ENCODE assay signal across 1 cellular context in the genomic region with DNA sequence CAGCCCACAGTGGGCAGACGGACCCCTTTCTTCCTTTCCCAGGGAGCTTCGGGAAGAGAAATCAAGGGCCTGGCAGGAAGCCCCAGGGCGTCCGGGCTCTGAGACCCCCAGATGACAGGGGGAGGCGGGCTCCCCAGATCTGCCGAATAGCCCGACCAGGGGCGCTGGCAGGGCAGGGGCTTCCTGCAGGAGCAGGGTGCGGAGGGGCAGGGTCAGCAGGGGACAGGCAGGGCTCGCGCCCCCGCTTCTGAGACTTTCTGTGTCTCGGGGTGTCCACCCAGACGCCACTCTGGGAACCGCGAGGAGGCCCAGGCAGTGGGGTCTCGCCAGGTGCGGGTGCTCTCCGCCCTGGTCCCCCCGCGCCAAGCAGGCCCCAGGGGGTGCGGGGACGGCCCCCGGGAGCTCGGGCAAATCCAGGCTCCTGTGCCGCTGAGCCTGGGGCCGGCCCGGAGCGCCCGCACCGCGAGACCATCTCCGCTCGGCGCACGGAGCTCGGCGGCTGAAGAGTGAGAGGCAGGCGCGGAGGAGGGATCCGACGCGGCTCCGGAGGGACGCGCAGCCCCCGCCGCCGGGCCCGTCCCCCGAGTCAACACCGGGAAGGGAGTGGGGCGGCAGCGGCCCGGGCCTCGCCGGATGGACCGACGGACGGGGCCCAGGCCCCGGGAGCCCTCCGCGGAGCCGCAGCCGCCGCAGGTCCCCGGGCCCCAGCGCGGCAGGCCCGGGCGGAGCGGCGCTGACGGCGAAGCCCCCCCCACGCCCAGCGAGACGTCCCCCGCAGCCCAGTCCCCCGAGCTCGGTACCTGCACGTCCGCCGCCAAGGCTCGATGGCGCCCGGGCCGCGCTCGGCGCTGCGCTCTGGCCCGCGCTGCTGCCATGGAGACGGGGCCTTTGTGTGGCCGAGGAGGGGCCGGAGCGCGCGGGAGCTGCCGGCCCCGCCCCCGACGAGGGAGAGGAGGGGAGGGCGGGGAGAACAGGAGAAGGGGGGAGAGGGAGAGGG.
TF ChIP-seq lines count a peak whose summit lies in the region.

A gene with protein sequence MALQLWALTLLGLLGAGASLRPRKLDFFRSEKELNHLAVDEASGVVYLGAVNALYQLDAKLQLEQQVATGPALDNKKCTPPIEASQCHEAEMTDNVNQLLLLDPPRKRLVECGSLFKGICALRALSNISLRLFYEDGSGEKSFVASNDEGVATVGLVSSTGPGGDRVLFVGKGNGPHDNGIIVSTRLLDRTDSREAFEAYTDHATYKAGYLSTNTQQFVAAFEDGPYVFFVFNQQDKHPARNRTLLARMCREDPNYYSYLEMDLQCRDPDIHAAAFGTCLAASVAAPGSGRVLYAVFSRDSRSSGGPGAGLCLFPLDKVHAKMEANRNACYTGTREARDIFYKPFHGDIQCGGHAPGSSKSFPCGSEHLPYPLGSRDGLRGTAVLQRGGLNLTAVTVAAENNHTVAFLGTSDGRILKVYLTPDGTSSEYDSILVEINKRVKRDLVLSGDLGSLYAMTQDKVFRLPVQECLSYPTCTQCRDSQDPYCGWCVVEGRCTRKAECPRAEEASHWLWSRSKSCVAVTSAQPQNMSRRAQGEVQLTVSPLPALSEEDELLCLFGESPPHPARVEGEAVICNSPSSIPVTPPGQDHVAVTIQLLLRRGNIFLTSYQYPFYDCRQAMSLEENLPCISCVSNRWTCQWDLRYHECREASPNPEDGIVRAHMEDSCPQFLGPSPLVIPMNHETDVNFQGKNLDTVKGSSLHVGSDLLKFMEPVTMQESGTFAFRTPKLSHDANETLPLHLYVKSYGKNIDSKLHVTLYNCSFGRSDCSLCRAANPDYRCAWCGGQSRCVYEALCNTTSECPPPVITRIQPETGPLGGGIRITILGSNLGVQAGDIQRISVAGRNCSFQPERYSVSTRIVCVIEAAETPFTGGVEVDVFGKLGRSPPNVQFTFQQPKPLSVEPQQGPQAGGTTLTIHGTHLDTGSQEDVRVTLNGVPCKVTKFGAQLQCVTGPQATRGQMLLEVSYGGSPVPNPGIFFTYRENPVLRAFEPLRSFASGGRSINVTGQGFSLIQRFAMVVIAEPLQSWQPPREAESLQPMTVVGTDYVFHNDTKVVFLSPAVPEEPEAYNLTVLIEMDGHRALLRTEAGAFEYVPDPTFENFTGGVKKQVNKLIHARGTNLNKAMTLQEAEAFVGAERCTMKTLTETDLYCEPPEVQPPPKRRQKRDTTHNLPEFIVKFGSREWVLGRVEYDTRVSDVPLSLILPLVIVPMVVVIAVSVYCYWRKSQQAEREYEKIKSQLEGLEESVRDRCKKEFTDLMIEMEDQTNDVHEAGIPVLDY (N-terminal part only) (minus strand): TSS at position 894 of the 997 bp plus-strand sequence. CDS start 17,062 bp downstream, outside the sequence.

TF ChIP-seq in GM12878, 131 proteins besides CTCF, POLR2A, EP300 and RAD21 (continued from another document and continues in another):
- TF ChIP-seq RFX5 (IDR thresholded peaks at IDR 0.05; ENCODE audit: low read depth, low read length) (no peak), MEF2B (IDR thresholded peaks at IDR 0.05; ENCODE audit: partially characterized antibody, poor library complexity, severe bottlenecking) (peak; percentile 12), ZBED1 (IDR thresholded peaks at IDR 0.05; ENCODE audit: borderline replicate concordance) (no peak), CBX5 (IDR thresholded peaks at IDR 0.05; ENCODE audit: low read depth) (no peak), NR2F1 (conservative IDR thresholded peaks at IDR 0.05) (peak; percentile 56; the same call in 1 of the 2 replicates), ZZZ3 (IDR thresholded peaks at IDR 0.05; ENCODE audit: control insufficient read depth, insufficient read length, low read depth) (no peak), WRNIP1 (IDR thresholded peaks at IDR 0.05; ENCODE audit: borderline replicate concordance, low read depth, low read length) (no peak), BCL11A (IDR thresholded peaks at IDR 0.05; ENCODE audit: low read depth, low read length) (no peak), MXI1 (IDR thresholded peaks at IDR 0.05; ENCODE audit: low read depth, low read length) (peak; percentile 70), SIN3A (IDR thresholded peaks at IDR 0.05; ENCODE audit: low read depth, low read length) (no peak; the same call in 1 of the 2 replicates), HSF1 (IDR thresholded peaks at IDR 0.05; ENCODE audit: low read depth, low read length) (no peak), CHD4 (IDR thresholded peaks at IDR 0.05) (no peak), BCL3 (IDR thresholded peaks at IDR 0.05; ENCODE audit: borderline replicate concordance, insufficient read depth, low read depth, low read length, poor library complexity, severe bottlenecking) (no peak), STAT1 (conservative IDR thresholded peaks at IDR 0.05) (no peak), SKIL (IDR thresholded peaks at IDR 0.05; ENCODE audit: low read depth, poor library complexity, severe bottlenecking) (no peak), EED (IDR thresholded peaks at IDR 0.05; ENCODE audit: low read depth) (no peak), NR2C1 (IDR thresholded peaks at IDR 0.05) (no peak), YY1 (IDR thresholded peaks at IDR 0.05; ENCODE audit: low read depth, low read length) (peak; percentile 84), NBN (IDR thresholded peaks at IDR 0.05) (no peak), ELK1 (IDR thresholded peaks at IDR 0.05; ENCODE audit: low read depth, low read length) (no peak), IRF4 (IDR thresholded peaks at IDR 0.05; ENCODE audit: low read depth, low read length) (no peak), FOXM1 (IDR thresholded peaks at IDR 0.05; ENCODE audit: low read depth, low read length) (no peak)
- TF ChIP-seq, protein P1, sequence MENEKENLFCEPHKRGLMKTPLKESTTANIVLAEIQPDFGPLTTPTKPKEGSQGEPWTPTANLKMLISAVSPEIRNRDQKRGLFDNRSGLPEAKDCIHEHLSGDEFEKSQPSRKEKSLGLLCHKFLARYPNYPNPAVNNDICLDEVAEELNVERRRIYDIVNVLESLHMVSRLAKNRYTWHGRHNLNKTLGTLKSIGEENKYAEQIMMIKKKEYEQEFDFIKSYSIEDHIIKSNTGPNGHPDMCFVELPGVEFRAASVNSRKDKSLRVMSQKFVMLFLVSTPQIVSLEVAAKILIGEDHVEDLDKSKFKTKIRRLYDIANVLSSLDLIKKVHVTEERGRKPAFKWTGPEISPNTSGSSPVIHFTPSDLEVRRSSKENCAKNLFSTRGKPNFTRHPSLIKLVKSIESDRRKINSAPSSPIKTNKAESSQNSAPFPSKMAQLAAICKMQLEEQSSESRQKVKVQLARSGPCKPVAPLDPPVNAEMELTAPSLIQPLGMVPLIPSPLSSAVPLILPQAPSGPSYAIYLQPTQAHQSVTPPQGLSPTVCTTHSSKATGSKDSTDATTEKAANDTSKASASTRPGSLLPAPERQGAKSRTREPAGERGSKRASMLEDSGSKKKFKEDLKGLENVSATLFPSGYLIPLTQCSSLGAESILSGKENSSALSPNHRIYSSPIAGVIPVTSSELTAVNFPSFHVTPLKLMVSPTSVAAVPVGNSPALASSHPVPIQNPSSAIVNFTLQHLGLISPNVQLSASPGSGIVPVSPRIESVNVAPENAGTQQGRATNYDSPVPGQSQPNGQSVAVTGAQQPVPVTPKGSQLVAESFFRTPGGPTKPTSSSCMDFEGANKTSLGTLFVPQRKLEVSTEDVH (IDR thresholded peaks at IDR 0.05; ENCODE audit: low read depth, partially characterized antibody) = no peak
- TF ChIP-seq, protein P2, sequence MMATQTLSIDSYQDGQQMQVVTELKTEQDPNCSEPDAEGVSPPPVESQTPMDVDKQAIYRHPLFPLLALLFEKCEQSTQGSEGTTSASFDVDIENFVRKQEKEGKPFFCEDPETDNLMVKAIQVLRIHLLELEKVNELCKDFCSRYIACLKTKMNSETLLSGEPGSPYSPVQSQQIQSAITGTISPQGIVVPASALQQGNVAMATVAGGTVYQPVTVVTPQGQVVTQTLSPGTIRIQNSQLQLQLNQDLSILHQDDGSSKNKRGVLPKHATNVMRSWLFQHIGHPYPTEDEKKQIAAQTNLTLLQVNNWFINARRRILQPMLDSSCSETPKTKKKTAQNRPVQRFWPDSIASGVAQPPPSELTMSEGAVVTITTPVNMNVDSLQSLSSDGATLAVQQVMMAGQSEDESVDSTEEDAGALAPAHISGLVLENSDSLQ (IDR thresholded peaks at IDR 0.05) = no peak; the same call in 1 of the 2 replicates
- TF ChIP-seq, protein P3, sequence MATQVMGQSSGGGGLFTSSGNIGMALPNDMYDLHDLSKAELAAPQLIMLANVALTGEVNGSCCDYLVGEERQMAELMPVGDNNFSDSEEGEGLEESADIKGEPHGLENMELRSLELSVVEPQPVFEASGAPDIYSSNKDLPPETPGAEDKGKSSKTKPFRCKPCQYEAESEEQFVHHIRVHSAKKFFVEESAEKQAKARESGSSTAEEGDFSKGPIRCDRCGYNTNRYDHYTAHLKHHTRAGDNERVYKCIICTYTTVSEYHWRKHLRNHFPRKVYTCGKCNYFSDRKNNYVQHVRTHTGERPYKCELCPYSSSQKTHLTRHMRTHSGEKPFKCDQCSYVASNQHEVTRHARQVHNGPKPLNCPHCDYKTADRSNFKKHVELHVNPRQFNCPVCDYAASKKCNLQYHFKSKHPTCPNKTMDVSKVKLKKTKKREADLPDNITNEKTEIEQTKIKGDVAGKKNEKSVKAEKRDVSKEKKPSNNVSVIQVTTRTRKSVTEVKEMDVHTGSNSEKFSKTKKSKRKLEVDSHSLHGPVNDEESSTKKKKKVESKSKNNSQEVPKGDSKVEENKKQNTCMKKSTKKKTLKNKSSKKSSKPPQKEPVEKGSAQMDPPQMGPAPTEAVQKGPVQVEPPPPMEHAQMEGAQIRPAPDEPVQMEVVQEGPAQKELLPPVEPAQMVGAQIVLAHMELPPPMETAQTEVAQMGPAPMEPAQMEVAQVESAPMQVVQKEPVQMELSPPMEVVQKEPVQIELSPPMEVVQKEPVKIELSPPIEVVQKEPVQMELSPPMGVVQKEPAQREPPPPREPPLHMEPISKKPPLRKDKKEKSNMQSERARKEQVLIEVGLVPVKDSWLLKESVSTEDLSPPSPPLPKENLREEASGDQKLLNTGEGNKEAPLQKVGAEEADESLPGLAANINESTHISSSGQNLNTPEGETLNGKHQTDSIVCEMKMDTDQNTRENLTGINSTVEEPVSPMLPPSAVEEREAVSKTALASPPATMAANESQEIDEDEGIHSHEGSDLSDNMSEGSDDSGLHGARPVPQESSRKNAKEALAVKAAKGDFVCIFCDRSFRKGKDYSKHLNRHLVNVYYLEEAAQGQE (IDR thresholded peaks at IDR 0.05; ENCODE audit: low read depth, low read length) = no peak
- TF ChIP-seq, protein P4, sequence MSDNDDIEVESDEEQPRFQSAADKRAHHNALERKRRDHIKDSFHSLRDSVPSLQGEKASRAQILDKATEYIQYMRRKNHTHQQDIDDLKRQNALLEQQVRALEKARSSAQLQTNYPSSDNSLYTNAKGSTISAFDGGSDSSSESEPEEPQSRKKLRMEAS (IDR thresholded peaks at IDR 0.05; ENCODE audit: low read depth, low read length) = no peak
- TF ChIP-seq, protein P5, sequence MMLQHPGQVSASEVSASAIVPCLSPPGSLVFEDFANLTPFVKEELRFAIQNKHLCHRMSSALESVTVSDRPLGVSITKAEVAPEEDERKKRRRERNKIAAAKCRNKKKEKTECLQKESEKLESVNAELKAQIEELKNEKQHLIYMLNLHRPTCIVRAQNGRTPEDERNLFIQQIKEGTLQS (IDR thresholded peaks at IDR 0.05; ENCODE audit: borderline replicate concordance, extremely low read depth, low read depth, low read length) = no peak
- TF ChIP-seq, protein P6, sequence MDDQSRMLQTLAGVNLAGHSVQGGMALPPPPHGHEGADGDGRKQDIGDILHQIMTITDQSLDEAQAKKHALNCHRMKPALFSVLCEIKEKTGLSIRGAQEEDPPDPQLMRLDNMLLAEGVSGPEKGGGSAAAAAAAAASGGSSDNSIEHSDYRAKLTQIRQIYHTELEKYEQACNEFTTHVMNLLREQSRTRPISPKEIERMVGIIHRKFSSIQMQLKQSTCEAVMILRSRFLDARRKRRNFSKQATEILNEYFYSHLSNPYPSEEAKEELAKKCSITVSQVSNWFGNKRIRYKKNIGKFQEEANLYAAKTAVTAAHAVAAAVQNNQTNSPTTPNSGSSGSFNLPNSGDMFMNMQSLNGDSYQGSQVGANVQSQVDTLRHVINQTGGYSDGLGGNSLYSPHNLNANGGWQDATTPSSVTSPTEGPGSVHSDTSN (IDR thresholded peaks at IDR 0.05; ENCODE audit: insufficient replicate concordance, low read depth, low read length) = no peak
